ENCODE assay signal across 12 cellular contexts in the genomic region with DNA sequence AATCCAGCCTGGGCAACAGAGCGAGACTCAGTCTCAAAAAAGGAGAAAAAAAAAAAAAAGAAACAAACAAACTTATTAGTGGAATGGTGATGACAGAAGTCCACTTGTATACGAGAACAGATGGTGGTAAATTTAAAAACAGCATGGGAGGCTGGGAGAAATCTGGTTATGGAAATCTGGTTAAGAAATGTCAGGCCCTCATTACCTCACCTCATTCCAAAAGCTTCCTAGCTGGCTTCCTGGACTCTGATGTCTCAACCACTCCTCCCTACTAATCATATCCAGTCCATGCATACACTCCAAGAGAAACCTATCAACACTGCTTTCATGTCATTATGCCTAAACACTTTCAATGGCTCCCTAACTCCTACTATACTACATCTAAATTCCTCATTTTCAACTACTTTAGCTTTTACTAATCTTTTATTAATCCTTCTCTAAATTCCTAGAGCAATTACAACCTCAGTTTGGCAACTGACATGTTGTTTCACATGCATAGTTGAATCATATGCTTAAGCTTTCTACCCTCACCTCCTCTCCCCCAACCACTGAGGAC. TPM values are rescaled to one million over a fixed set of nuclear protein-coding genes. Genes with fewer than 3 reads are reported as not detected.
A peak's percentile ranks its signal among the peaks of the same experiment; 100 is the strongest.
DNase-seq lines count a peak whose midpoint lies in the region; ATAC-seq, FAIRE-seq and TF ChIP-seq lines count a peak whose summit lies in the region.
"Had no signal": no experiment of that assay in that cellular context is flagged by ENCODE, and none has a peak within 500 bp of the region (broad histone marks: within the 10 kb centered on the region; RNA-seq: fewer than 3 reads in every experiment).

No MANE protein-coding gene starts in this region.

- BruUV-seq in A673 (replicated peaks; lab: Mats Ljungman, UMichigan) = no TSS peak

- FAIRE-seq in GM19239 (lab: Jason Lieb, UNC) = peak; percentile 52

- H3K9me3 ChIP-seq in A673 (ENCODE audit: low read depth, low read length, poor library complexity, severe bottlenecking) = no peaks in the 10 kb centered on the region
- H3K9me3 ChIP-seq in right cardiac atrium (ENCODE audit: control insufficient read depth, low read length) = no peaks in the 10 kb centered on the region
- H3K9me3 ChIP-seq: SJSA1 had no signal

- ATAC-seq in right cardiac atrium (peak; percentile 51 to 69), HG02642 (IDR thresholded peaks at IDR 0.05; ENCODE audit: poor library complexity, unreplicated experiment) (no peak), HG03095 (IDR thresholded peaks at IDR 0.05; ENCODE audit: unreplicated experiment) (no peak)

- POLR2A ChIA-PET in A673 (lab: Charles Lee; ENCODE audit: low non-redundant PET) = no interaction called here

- H3K27me3 ChIP-seq in A673 (replicated peaks; ENCODE audit: insufficient read depth, low read depth, low read length, poor library complexity) = no peaks in the 10 kb centered on the region
- no peaks in the 10 kb centered on the region for H3K27me3 ChIP-seq in right cardiac atrium (ENCODE audit: control insufficient read depth, insufficient read depth)
- H3K27me3 ChIP-seq: SJSA1 had no signal

- TF ChIP-seq CTCF in A673 (conservative IDR thresholded peaks at IDR 0.05; ENCODE audit: low read depth, low read length) (no peak), astrocyte of the spinal cord (IDR thresholded peaks at IDR 0.05; ENCODE audit: low read depth, low read length) (no peak)

- H3K27ac ChIP-seq in A673 (ENCODE audit: low read depth, low read length, poor library complexity, severe bottlenecking) = no peak overlapping the region
- no peak overlapping the region for H3K27ac ChIP-seq in right cardiac atrium (ENCODE audit: low read length)
- H3K27ac ChIP-seq: C4-2B, SJSA1 had no signal

- CTCF ChIA-PET in A673 (lab: Charles Lee) = interaction anchor here (0.6 kb wide), 1 partner anchor 564 kb away, joined by 3 read pairs; no protein-coding TSS in a partner anchor

- peaks cover 3% of the 10 kb centered on the region for H3K36me3 ChIP-seq in A673 (ENCODE audit: insufficient read depth, low read length, poor library complexity, severe bottlenecking)
- H3K36me3 ChIP-seq: SJSA1 had no signal

- peak; percentile 3 for DNase-seq in A673 (ENCODE audit: low spot score)
- DNase-seq in GM19239 (ENCODE audit: insufficient read length, low spot score) = no peak
- DNase-seq in astrocyte of the spinal cord (ENCODE audit: low read depth, low spot score) = peak; percentile 15
- DNase-seq in right cardiac atrium = no peak
- DNase-seq in NCI-H1436 (lab: John Stamatoyannopoulos, UW) = no peak
- DNase-seq in SIG-M5 (lab: John Stamatoyannopoulos, UW) = no peak
- DNase-seq: activated naive CD4-positive, alpha-beta T cell treated with anti-CD3 and anti-CD28 coated beads for 36 hours; occipital lobe had no signal

- no peak overlapping the region for H3K4me3 ChIP-seq in A673 (ENCODE audit: low read depth, low read length, poor library complexity, severe bottlenecking)
- H3K4me3 ChIP-seq in astrocyte of the spinal cord (ENCODE audit: low read depth, low read length) = no peak overlapping the region
- no peak overlapping the region for H3K4me3 ChIP-seq in right cardiac atrium (ENCODE audit: low read length)
- H3K4me3 ChIP-seq: SJSA1 had no signal

- intact Hi-C loops in A673 (cut with micrococcal nuclease; ENCODE audit: unreplicated experiment) = no loop called here
- intact Hi-C loops in right cardiac atrium (cut with DNase I) = no loop called here

- in situ Hi-C loops in astrocyte of the spinal cord (cut with HindIII; ENCODE audit: low sequenced_read_pairs) = no loop called here

- peaks cover 13% of the 10 kb centered on the region for H3K4me1 ChIP-seq in A673 (ENCODE audit: insufficient read depth, low read length, poor library complexity, severe bottlenecking)
- peaks cover 2% of the 10 kb centered on the region for H3K4me1 ChIP-seq in right cardiac atrium (ENCODE audit: control insufficient read depth, insufficient read depth, low read length)
- H3K4me1 ChIP-seq: SJSA1 had no signal

- WGBS in right cardiac atrium = 77% methylated on average over 2 of the region's 2 CpGs

RNA-seq across cellular contexts. Expression of gene FOXJ3, which starts 52.9 kb away (rescaled TPM):
- total RNA-seq in A673 (2021) (55.4 and 57.9 TPM in 2 replicates), right cardiac atrium (10 to 100 TPM; 41.8 to 50.5 (median 45.3) TPM)
- 15.0 TPM for polyA plus RNA-seq in right cardiac atrium

Comparison
In these comparisons a context has a peak if more than half of its experiments do, and no peak if none do; other contexts are left out.
1. DNase-seq: peak in A673 (single experiment) and astrocyte of the spinal cord (single experiment); none in GM19239 (single experiment), right cardiac atrium (0 of 3), NCI-H1436 (single experiment) and SIG-M5 (single experiment).
2. ATAC-seq: peak in right cardiac atrium (2 of 2); none in HG02642 (single experiment) and HG03095 (single experiment).